20 cellular contexts compared by ENCODE assay signal in genomic region chr5:56160723-56161445, GRCh38.
DNase-seq lines count a peak whose midpoint lies in the region; ATAC-seq and TF ChIP-seq lines count a peak whose summit lies in the region.
"Had no signal": no experiment of that assay in that cellular context is flagged by ENCODE, and none has a peak within 500 bp of the region (broad histone marks: within the 10 kb centered on the region; RNA-seq: fewer than 3 reads in every experiment).

No MANE protein-coding gene starts in this region.

- H3K9me3 Mint-ChIP-seq in activated CD8-positive, alpha-beta T cell treated with anti-CD3 and anti-CD28 coated beads, Interleukin-2, amount 10 ng/mL, durations not matched to agents 7 days and 5 days (ENCODE audit: insufficient read depth) = no peaks in the 10 kb centered on the region
- no peaks in the 10 kb centered on the region for H3K9me3 Mint-ChIP-seq in activated CD8-positive, alpha-beta T cell treated with anti-CD3 and anti-CD28 coated beads for 36 hours
- H3K9me3 Mint-ChIP-seq in activated T-helper 17 cell treated with anti-CD3 and anti-CD28 coated beads, Interleukin-2, amount 50 U/mL, for 72 hours = no peaks in the 10 kb centered on the region
- no peaks in the 10 kb centered on the region for H3K9me3 Mint-ChIP-seq in natural killer cell
- H3K9me3 Mint-ChIP-seq: central memory CD8-positive, alpha-beta T cell had no signal

- no peak for TF ChIP-seq CTCF in activated CD8-positive, alpha-beta T cell treated with anti-CD3 and anti-CD28 coated beads for 36 hours (IDR thresholded peaks at IDR 0.05)
- TF ChIP-seq CTCF in HL-60 (IDR thresholded peaks at IDR 0.05; ENCODE audit: insufficient read depth, low read length) (no peak), smooth muscle cell (IDR thresholded peaks at IDR 0.05; ENCODE audit: borderline replicate concordance, insufficient read depth, poor library complexity, severe bottlenecking) (no peak), natural killer cell (IDR thresholded peaks at IDR 0.05) (no peak)

- DNase-seq in activated CD8-positive, alpha-beta T cell treated with anti-CD3 and anti-CD28 coated beads, Interleukin-2, amount 10 ng/mL, durations not matched to agents 7 days and 5 days = peak; percentile 17
- DNase-seq in activated CD8-positive, alpha-beta T cell treated with anti-CD3 and anti-CD28 coated beads for 36 hours = no peak
- no peak for DNase-seq in HL-60 (ENCODE audit: low read depth in 1 of 2, low spot score in 1 of 2)
- DNase-seq in smooth muscle cell (lab: John Stamatoyannopoulos, UW; ENCODE audit: unreplicated experiment) = no peak
- no peak for DNase-seq in NCI-H1092 (lab: John Stamatoyannopoulos, UW)
- no peak for DNase-seq in natural killer cell
- no peak for DNase-seq in ACHN
- DNase-seq: activated gamma-delta T cell treated with Interleukin-2 at 50 U/mL for 16 hours; aorta; Calu3; left lung; mucosa of descending colon; NCI-H2029; NCI-H446; occipital lobe; retina; stimulated activated CD4-positive, alpha-beta T cell treated with anti-CD3 and anti-CD28 coated beads, Interleukin-12 subunit alpha, Interleukin-12 subunit beta, amount 100 ng/mL, for 4 hours; stimulated activated CD8-positive, alpha-beta memory T cell treated with anti-CD3 and anti-CD28 coated beads, Interleukin-4, amount 100 ng/mL, for 48 hours had no signal

- H3K27ac Mint-ChIP-seq in activated CD8-positive, alpha-beta T cell treated with anti-CD3 and anti-CD28 coated beads, Interleukin-2, amount 10 ng/mL, durations not matched to agents 7 days and 5 days = no peak overlapping the region
- H3K27ac Mint-ChIP-seq in activated CD8-positive, alpha-beta T cell treated with anti-CD3 and anti-CD28 coated beads for 36 hours = no peak overlapping the region
- H3K27ac Mint-ChIP-seq in activated T-helper 17 cell treated with anti-CD3 and anti-CD28 coated beads, Interleukin-2, amount 50 U/mL, for 72 hours = no peak overlapping the region
- no peak overlapping the region for H3K27ac Mint-ChIP-seq in natural killer cell

- no peaks in the 10 kb centered on the region for H3K79me2 ChIP-seq in smooth muscle cell (ENCODE audit: low read depth)

- H3F3A ChIP-seq in smooth muscle cell (ENCODE audit: low read depth) = peaks cover 30% of the 10 kb centered on the region

- no peak for ATAC-seq in activated CD8-positive, alpha-beta T cell treated with anti-CD3 and anti-CD28 coated beads, Interleukin-2, amount 10 ng/mL, durations not matched to agents 7 days and 5 days
- ATAC-seq in activated CD8-positive, alpha-beta T cell treated with anti-CD3 and anti-CD28 coated beads for 36 hours = no peak
- ATAC-seq in activated T-helper 17 cell treated with anti-CD3 and anti-CD28 coated beads, Interleukin-2, amount 50 U/mL, for 72 hours (replicated peaks) = no peak
- no peak for ATAC-seq in natural killer cell
- ATAC-seq: mucosa of descending colon had no signal

- no peaks in the 10 kb centered on the region for H3K27me3 ChIP-seq in HL-60 (ENCODE audit: insufficient read depth, poor library complexity, severe bottlenecking)
- no peaks in the 10 kb centered on the region for H3K27me3 ChIP-seq in smooth muscle cell (ENCODE audit: low read depth)
- H3K27me3 ChIP-seq: left lung had no signal

- intact Hi-C loops in activated CD8-positive, alpha-beta T cell treated with anti-CD3 and anti-CD28 coated beads for 36 hours (cut with micrococcal nuclease) = no loop called here
- intact Hi-C loops in natural killer cell (cut with micrococcal nuclease) = no loop called here

- no peaks in the 10 kb centered on the region for H3K27me3 Mint-ChIP-seq in activated CD8-positive, alpha-beta T cell treated with anti-CD3 and anti-CD28 coated beads, Interleukin-2, amount 10 ng/mL, durations not matched to agents 7 days and 5 days (ENCODE audit: low read depth)
- H3K27me3 Mint-ChIP-seq in activated CD8-positive, alpha-beta T cell treated with anti-CD3 and anti-CD28 coated beads for 36 hours = no peaks in the 10 kb centered on the region
- H3K27me3 Mint-ChIP-seq in activated T-helper 17 cell treated with anti-CD3 and anti-CD28 coated beads, Interleukin-2, amount 50 U/mL, for 72 hours = peaks cover 8% of the 10 kb centered on the region
- peaks cover 6 to 9% of the 10 kb centered on the region in 2 donors for H3K27me3 Mint-ChIP-seq in natural killer cell (ENCODE audit: low read depth in 2 of 2)

- H2AFZ ChIP-seq in smooth muscle cell (ENCODE audit: low read depth) = no peak overlapping the region

- 59% methylated on average over 4 of the region's 4 CpGs for WGBS in smooth muscle cell (ENCODE audit: low lambda C conversion rate)

- peak overlapping the region; percentile 34 for H3K4me2 ChIP-seq in smooth muscle cell

- H4K20me1 ChIP-seq in smooth muscle cell (ENCODE audit: low read depth) = no peaks in the 10 kb centered on the region

- H3K4me3 ChIP-seq in HL-60 (replicated peaks; ENCODE audit: insufficient read depth, low read length) = no peak overlapping the region
- no peak overlapping the region for H3K4me3 ChIP-seq in smooth muscle cell
- H3K4me3 ChIP-seq: left lung, mucosa of descending colon had no signal

- H3K4me1 Mint-ChIP-seq in activated CD8-positive, alpha-beta T cell treated with anti-CD3 and anti-CD28 coated beads, Interleukin-2, amount 10 ng/mL, durations not matched to agents 7 days and 5 days (ENCODE audit: low read depth) = peaks cover 41% of the 10 kb centered on the region
- peaks cover 29% of the 10 kb centered on the region for H3K4me1 Mint-ChIP-seq in activated CD8-positive, alpha-beta T cell treated with anti-CD3 and anti-CD28 coated beads for 36 hours (ENCODE audit: low read depth)
- peaks cover 25% of the 10 kb centered on the region for H3K4me1 Mint-ChIP-seq in activated T-helper 17 cell treated with anti-CD3 and anti-CD28 coated beads, Interleukin-2, amount 50 U/mL, for 72 hours
- peaks cover 10 to 19% of the 10 kb centered on the region in 2 donors for H3K4me1 Mint-ChIP-seq in natural killer cell

- POLR2A ChIA-PET in activated CD8-positive, alpha-beta T cell treated with anti-CD3 and anti-CD28 coated beads, Interleukin-2, amount 10 ng/mL, durations not matched to agents 7 days and 5 days (lab: Charles Lee) = interaction anchor here (0.6 kb wide), 1 partner anchor 1660 kb away, joined by 3 read pairs; no protein-coding TSS in a partner anchor
- POLR2A ChIA-PET in activated CD8-positive, alpha-beta T cell treated with anti-CD3 and anti-CD28 coated beads for 36 hours (lab: Charles Lee) = no interaction called here

- H3K27ac ChIP-seq in HL-60 (replicated peaks) (peak overlapping the region; percentile 77), smooth muscle cell (ENCODE audit: low read depth) (peak overlapping the region; percentile 76)

- no peaks in the 10 kb centered on the region for H3K36me3 ChIP-seq in smooth muscle cell (ENCODE audit: low read depth)
- H3K36me3 ChIP-seq: left lung had no signal

- CTCF ChIA-PET in activated CD8-positive, alpha-beta T cell treated with anti-CD3 and anti-CD28 coated beads, Interleukin-2, amount 10 ng/mL, durations not matched to agents 7 days and 5 days (lab: Charles Lee) = interaction anchor here (0.9 kb wide), 1 partner anchor 39 kb away, joined by 3 read pairs; no protein-coding TSS in a partner anchor
- CTCF ChIA-PET in activated CD8-positive, alpha-beta T cell treated with anti-CD3 and anti-CD28 coated beads for 36 hours (lab: Charles Lee) = no interaction called here

- H3K9ac ChIP-seq in smooth muscle cell (ENCODE audit: low read depth) = no peak overlapping the region

- H3K36me3 Mint-ChIP-seq in activated CD8-positive, alpha-beta T cell treated with anti-CD3 and anti-CD28 coated beads, Interleukin-2, amount 10 ng/mL, durations not matched to agents 7 days and 5 days (ENCODE audit: low read depth) = no peaks in the 10 kb centered on the region
- no peaks in the 10 kb centered on the region for H3K36me3 Mint-ChIP-seq in activated CD8-positive, alpha-beta T cell treated with anti-CD3 and anti-CD28 coated beads for 36 hours (ENCODE audit: low read depth)
- H3K36me3 Mint-ChIP-seq in activated T-helper 17 cell treated with anti-CD3 and anti-CD28 coated beads, Interleukin-2, amount 50 U/mL, for 72 hours (ENCODE audit: low read depth) = no peaks in the 10 kb centered on the region
- no peaks in the 10 kb centered on the region for H3K36me3 Mint-ChIP-seq in natural killer cell

- H3K9me3 ChIP-seq in smooth muscle cell (replicated peaks; ENCODE audit: low read depth) = no peaks in the 10 kb centered on the region
- H3K9me3 ChIP-seq: left lung, mucosa of descending colon had no signal

- peaks cover 30% of the 10 kb centered on the region for H3K4me1 ChIP-seq in smooth muscle cell (ENCODE audit: low read depth)

- in situ Hi-C loops in ACHN (cut with HindIII; ENCODE audit: low pct_ligation_motif_present, low pct_unique_long_range_greater_than_20kb, low sequenced_read_pairs) = no loop called here

- H3K4me3 Mint-ChIP-seq in activated CD8-positive, alpha-beta T cell treated with anti-CD3 and anti-CD28 coated beads, Interleukin-2, amount 10 ng/mL, durations not matched to agents 7 days and 5 days = no peak overlapping the region
- no peak overlapping the region for H3K4me3 Mint-ChIP-seq in activated CD8-positive, alpha-beta T cell treated with anti-CD3 and anti-CD28 coated beads for 36 hours
- peak overlapping the region; percentile 63 for H3K4me3 Mint-ChIP-seq in activated T-helper 17 cell treated with anti-CD3 and anti-CD28 coated beads, Interleukin-2, amount 50 U/mL, for 72 hours
- no peak overlapping the region for H3K4me3 Mint-ChIP-seq in natural killer cell
- H3K4me3 Mint-ChIP-seq: central memory CD8-positive, alpha-beta T cell had no signal
